2 cellular contexts compared by ENCODE assay signal in the genomic region with DNA sequence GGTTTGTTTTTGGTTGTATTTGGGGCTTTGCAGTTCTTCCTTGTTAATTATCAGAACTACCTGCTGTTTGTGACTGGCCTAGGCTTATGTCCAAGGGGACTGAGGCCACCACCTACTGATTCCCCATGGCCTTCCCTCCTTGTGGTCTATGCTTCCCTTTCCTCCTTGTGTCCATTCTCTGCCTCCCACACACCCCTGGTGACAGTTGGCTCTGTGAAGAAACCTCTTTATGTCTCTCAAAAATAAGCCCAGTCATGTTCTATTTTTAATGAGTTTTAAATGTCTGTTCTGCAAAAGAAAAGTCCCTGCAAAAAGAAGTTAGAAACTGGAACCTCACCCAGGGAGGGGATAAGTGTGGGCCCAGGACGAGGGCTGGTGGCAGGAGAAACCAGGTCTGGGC.
TF ChIP-seq lines count a peak whose summit lies in the region.

No MANE protein-coding gene starts in this region.

TF ChIP-seq in HepG2, 621 proteins besides CTCF, POLR2A, EP300 and RAD21 (continued from another document):
- TF ChIP-seq, protein P1, sequence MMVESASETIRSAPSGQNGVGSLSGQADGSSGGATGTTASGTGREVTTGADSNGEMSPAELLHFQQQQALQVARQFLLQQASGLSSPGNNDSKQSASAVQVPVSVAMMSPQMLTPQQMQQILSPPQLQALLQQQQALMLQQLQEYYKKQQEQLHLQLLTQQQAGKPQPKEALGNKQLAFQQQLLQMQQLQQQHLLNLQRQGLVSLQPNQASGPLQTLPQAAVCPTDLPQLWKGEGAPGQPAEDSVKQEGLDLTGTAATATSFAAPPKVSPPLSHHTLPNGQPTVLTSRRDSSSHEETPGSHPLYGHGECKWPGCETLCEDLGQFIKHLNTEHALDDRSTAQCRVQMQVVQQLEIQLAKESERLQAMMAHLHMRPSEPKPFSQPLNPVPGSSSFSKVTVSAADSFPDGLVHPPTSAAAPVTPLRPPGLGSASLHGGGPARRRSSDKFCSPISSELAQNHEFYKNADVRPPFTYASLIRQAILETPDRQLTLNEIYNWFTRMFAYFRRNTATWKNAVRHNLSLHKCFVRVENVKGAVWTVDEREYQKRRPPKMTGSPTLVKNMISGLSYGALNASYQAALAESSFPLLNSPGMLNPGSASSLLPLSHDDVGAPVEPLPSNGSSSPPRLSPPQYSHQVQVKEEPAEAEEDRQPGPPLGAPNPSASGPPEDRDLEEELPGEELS (CRISPR knock-in tag; IDR thresholded peaks at IDR 0.05) = no peak
- TF ChIP-seq ZFP1 (CRISPR knock-in tag; IDR thresholded peaks at IDR 0.05) (no peak), NR2C2 (CRISPR knock-in tag; IDR thresholded peaks at IDR 0.05; ENCODE audit: borderline replicate concordance) (no peak), NFE2L2 (IDR thresholded peaks at IDR 0.05; ENCODE audit: low read length) (0 out of 2 replicates have a peak, but pooled peaks have one; percentile 5), HOXA3 (CRISPR knock-in tag; IDR thresholded peaks at IDR 0.05) (no peak), DNMT1 (CRISPR knock-in tag; IDR thresholded peaks at IDR 0.05) (no peak)
- TF ChIP-seq, protein P2, sequence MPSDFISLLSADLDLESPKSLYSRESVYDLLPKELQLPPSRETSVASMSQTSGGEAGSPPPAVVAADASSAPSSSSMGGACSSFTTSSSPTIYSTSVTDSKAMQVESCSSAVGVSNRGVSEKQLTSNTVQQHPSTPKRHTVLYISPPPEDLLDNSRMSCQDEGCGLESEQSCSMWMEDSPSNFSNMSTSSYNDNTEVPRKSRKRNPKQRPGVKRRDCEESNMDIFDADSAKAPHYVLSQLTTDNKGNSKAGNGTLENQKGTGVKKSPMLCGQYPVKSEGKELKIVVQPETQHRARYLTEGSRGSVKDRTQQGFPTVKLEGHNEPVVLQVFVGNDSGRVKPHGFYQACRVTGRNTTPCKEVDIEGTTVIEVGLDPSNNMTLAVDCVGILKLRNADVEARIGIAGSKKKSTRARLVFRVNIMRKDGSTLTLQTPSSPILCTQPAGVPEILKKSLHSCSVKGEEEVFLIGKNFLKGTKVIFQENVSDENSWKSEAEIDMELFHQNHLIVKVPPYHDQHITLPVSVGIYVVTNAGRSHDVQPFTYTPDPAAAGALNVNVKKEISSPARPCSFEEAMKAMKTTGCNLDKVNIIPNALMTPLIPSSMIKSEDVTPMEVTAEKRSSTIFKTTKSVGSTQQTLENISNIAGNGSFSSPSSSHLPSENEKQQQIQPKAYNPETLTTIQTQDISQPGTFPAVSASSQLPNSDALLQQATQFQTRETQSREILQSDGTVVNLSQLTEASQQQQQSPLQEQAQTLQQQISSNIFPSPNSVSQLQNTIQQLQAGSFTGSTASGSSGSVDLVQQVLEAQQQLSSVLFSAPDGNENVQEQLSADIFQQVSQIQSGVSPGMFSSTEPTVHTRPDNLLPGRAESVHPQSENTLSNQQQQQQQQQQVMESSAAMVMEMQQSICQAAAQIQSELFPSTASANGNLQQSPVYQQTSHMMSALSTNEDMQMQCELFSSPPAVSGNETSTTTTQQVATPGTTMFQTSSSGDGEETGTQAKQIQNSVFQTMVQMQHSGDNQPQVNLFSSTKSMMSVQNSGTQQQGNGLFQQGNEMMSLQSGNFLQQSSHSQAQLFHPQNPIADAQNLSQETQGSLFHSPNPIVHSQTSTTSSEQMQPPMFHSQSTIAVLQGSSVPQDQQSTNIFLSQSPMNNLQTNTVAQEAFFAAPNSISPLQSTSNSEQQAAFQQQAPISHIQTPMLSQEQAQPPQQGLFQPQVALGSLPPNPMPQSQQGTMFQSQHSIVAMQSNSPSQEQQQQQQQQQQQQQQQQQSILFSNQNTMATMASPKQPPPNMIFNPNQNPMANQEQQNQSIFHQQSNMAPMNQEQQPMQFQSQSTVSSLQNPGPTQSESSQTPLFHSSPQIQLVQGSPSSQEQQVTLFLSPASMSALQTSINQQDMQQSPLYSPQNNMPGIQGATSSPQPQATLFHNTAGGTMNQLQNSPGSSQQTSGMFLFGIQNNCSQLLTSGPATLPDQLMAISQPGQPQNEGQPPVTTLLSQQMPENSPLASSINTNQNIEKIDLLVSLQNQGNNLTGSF (CRISPR knock-in tag; IDR thresholded peaks at IDR 0.05) = no peak
TF ChIP-seq in HepG2: peak in this region for 1.

TF ChIP-seq in K562, 482 proteins besides CTCF, POLR2A, EP300 and RAD21 (continued from another document):
- TF ChIP-seq, protein P3, sequence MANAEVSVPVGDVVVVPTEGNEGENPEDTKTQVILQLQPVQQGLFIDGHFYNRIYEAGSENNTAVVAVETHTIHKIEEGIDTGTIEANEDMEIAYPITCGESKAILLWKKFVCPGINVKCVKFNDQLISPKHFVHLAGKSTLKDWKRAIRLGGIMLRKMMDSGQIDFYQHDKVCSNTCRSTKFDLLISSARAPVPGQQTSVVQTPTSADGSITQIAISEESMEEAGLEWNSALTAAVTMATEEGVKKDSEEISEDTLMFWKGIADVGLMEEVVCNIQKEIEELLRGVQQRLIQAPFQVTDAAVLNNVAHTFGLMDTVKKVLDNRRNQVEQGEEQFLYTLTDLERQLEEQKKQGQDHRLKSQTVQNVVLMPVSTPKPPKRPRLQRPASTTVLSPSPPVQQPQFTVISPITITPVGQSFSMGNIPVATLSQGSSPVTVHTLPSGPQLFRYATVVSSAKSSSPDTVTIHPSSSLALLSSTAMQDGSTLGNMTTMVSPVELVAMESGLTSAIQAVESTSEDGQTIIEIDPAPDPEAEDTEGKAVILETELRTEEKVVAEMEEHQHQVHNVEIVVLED (CRISPR knock-in tag; IDR thresholded peaks at IDR 0.05) = no peak
- no peak for TF ChIP-seq PURB (CRISPR knock-in tag; IDR thresholded peaks at IDR 0.05; ENCODE audit: low read depth)
- TF ChIP-seq NFE2 (IDR thresholded peaks at IDR 0.05; ENCODE audit: low read depth) = 0 out of 2 replicates have a peak, but pooled peaks have one; percentile 16
- TF ChIP-seq ZNF766 (CRISPR knock-in tag; conservative IDR thresholded peaks at IDR 0.05) = peak; percentile 97
- TF ChIP-seq, protein P4, sequence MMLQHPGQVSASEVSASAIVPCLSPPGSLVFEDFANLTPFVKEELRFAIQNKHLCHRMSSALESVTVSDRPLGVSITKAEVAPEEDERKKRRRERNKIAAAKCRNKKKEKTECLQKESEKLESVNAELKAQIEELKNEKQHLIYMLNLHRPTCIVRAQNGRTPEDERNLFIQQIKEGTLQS (IDR thresholded peaks at IDR 0.05) = no peak
- TF ChIP-seq, protein P4 (CRISPR knock-in tag; conservative IDR thresholded peaks at IDR 0.05) = no peak
- no peak for TF ChIP-seq FIP1L1 (IDR thresholded peaks at IDR 0.05; ENCODE audit: low read depth, low read length, poor library complexity, severe bottlenecking)
- TF ChIP-seq CHCHD3 (CRISPR knock-in tag; IDR thresholded peaks at IDR 0.05) = no peak
- no peak for TF ChIP-seq JUND (IDR thresholded peaks at IDR 0.05; ENCODE audit: borderline replicate concordance, low read depth, low read length)
- no peak for TF ChIP-seq JUND (tag; IDR thresholded peaks at IDR 0.05; ENCODE audit: borderline replicate concordance, low read depth, low read length)
- TF ChIP-seq POLR2AphosphoS2 (IDR thresholded peaks at IDR 0.05; ENCODE audit: low read length) = no peak
- no peak for TF ChIP-seq CXXC5 (CRISPR knock-in tag; IDR thresholded peaks at IDR 0.05)
